ENCODE assay signal across 13 cellular contexts in the genomic region with DNA sequence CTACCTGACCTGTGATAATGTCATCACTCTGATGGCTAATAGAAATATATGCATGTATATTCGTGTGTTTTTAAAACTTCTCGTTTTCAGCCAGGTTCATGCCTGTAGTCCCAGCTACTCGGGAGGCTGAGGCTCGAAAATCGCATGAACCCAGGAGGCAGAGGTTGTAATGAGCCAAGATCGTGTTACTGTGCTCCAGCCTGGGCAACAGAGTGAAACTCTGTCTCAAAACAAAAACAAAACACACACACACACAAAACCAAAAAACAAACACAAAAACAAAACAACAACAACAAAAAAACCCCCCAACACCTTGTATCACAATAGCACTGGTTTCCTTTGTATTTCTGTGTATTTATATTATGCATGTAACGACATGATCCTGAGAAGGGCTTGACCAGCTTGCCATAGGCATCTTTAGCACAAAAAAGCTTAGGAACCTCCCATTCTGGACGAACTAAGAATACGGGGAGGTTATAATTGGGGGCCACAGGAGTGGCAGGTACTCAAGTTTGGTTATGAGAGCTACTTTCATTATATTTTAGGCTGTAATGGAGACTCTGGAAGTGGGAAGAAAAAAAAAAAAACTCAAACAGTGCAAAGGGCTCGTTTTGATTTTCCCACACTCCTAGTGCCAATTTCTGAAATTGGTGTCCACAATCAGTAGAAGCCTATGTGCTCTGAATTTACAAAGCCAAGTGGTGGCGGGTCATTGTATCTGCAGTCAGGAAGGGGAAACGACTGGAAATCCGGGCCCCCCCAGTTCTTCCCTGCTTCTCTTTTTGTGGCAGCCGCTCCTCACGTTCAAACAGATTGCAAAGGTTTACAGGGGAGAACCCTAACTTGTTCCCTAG. TPM values are rescaled to one million over a fixed set of nuclear protein-coding genes. Genes with fewer than 3 reads are reported as not detected.
DNase-seq lines count a peak whose midpoint lies in the region; ATAC-seq lines count a peak whose summit lies in the region.
"Had no signal": no experiment of that assay in that cellular context is flagged by ENCODE, and none has a peak within 500 bp of the region (broad histone marks: within the 10 kb centered on the region; RNA-seq: fewer than 3 reads in every experiment).

No MANE protein-coding gene starts in this region.

- peak overlapping the region in 1 of 3 donors; percentile 82 for H3K27ac Mint-ChIP-seq in CD4-positive, CD25-positive, alpha-beta regulatory T cell
- H3K27ac Mint-ChIP-seq: CD14-positive monocyte had no signal

- no peak overlapping the region for H3K4me3 ChIP-seq in CD4-positive, CD25-positive, alpha-beta regulatory T cell (ENCODE audit: low read depth, low read length)

- H3K4me1 Mint-ChIP-seq in CD4-positive, CD25-positive, alpha-beta regulatory T cell = peaks cover 0 to 29% (median 5%) of the 10 kb centered on the region in 4 donors

- H3K36me3 ChIP-seq in CD4-positive, CD25-positive, alpha-beta regulatory T cell (ENCODE audit: control insufficient read depth, insufficient read depth, low read length) = no peaks in the 10 kb centered on the region

- H3K27ac ChIP-seq in CD4-positive, CD25-positive, alpha-beta regulatory T cell (ENCODE audit: insufficient read depth, low read length, poor library complexity, severe bottlenecking) = no peak overlapping the region
- H3K27ac ChIP-seq in cingulate gyrus (ENCODE audit: low read depth, low read length) = peak overlapping the region; percentile 82

- H3K27me3 ChIP-seq in CD4-positive, CD25-positive, alpha-beta regulatory T cell (ENCODE audit: control insufficient read depth, insufficient read depth, low read length) = peaks cover 27% of the 10 kb centered on the region

- peaks cover 79% of the 10 kb centered on the region for H3K27me3 Mint-ChIP-seq in CD4-positive, CD25-positive, alpha-beta regulatory T cell

- H3K4me1 ChIP-seq in CD4-positive, CD25-positive, alpha-beta regulatory T cell (ENCODE audit: control insufficient read depth, insufficient read depth, low read length, poor library complexity, severe bottlenecking) = peaks cover 14% of the 10 kb centered on the region

- H3K4me3 Mint-ChIP-seq in CD4-positive, CD25-positive, alpha-beta regulatory T cell = peak overlapping the region in 3 of 4 donors; percentile 68 to 74 (median 71)

- no peaks in the 10 kb centered on the region for H3K36me3 Mint-ChIP-seq in CD4-positive, CD25-positive, alpha-beta regulatory T cell
- H3K36me3 Mint-ChIP-seq: CD14-positive monocyte had no signal

- ATAC-seq in CD4-positive, CD25-positive, alpha-beta regulatory T cell (ENCODE audit: low read depth in 2 of 2) = no peak
- ATAC-seq in HG03432 (IDR thresholded peaks at IDR 0.05; ENCODE audit: unreplicated experiment) (no peak), GM18502 (IDR thresholded peaks at IDR 0.05; ENCODE audit: poor library complexity, unreplicated experiment) (no peak)

- no peaks in the 10 kb centered on the region for H3K9me3 Mint-ChIP-seq in CD4-positive, CD25-positive, alpha-beta regulatory T cell

- no peak for DNase-seq in CD4-positive, CD25-positive, alpha-beta regulatory T cell
- DNase-seq in OCI-M1 (lab: John Stamatoyannopoulos, UW) = peak; percentile 10
- DNase-seq in midbrain (lab: John Stamatoyannopoulos, UW) = peak; percentile 17
- no peak for DNase-seq in NCI-H2107 treated with DMSO at 0.1 percent for 48 hours (lab: John Stamatoyannopoulos, UW; ENCODE audit: unreplicated experiment)
- no peak for DNase-seq in stimulated activated CD4-positive, alpha-beta T cell treated with anti-CD3 and anti-CD28 coated beads, Interleukin-4, amount 100 ng/mL, for 4 hours
- DNase-seq: activated naive CD4-positive, alpha-beta T cell treated with Interleukin-2 at 50 U/mL for 16 hours; islet precursor cell; NCI-H187 had no signal

- H3K9me3 ChIP-seq in CD4-positive, CD25-positive, alpha-beta regulatory T cell (ENCODE audit: control insufficient read depth in 2 of 2, low read length in 2 of 2) = no peaks in the 10 kb centered on the region

RNA-seq across cellular contexts. Expression of gene ACP7, which starts 1.2 kb away (rescaled TPM):
- total RNA-seq in CD4-positive, CD25-positive, alpha-beta regulatory T cell = not detected
- polyA plus RNA-seq in CD4-positive, CD25-positive, alpha-beta regulatory T cell = not detected
- total RNA-seq: OCI-LY7 had no signal
- polyA plus RNA-seq: CD14-positive monocyte had no signal

RNA-seq across cellular contexts. Expression of gene PAK4, which starts 42.6 kb away (rescaled TPM):
- total RNA-seq in CD4-positive, CD25-positive, alpha-beta regulatory T cell = 10.9 TPM
- polyA plus RNA-seq in CD4-positive, CD25-positive, alpha-beta regulatory T cell = 1 to 10 TPM in 3 of 4 donors, under 1 TPM in 1; 0.87 to 2.0 (median 1.5) TPM

RNA-seq across cellular contexts. Expression of gene FBXO27, which starts 50.6 kb away (rescaled TPM):
- 0.35 TPM for total RNA-seq in CD4-positive, CD25-positive, alpha-beta regulatory T cell
- polyA plus RNA-seq in CD4-positive, CD25-positive, alpha-beta regulatory T cell = under 1 TPM in 3 of 4 donors, not detected in 1; 0.16 to 0.34 (median 0.22) TPM
- polyA plus RNA-seq: CD14-positive monocyte had no signal

Comparison
In these comparisons a context has a peak if more than half of its experiments do, and no peak if none do; other contexts are left out.
1. DNase-seq: peak in OCI-M1 (single experiment) and midbrain (single experiment); none in CD4-positive, CD25-positive, alpha-beta regulatory T cell (0 of 3), NCI-H2107 treated with DMSO at 0.1 percent for 48 hours (single experiment) and stimulated activated CD4-positive, alpha-beta T cell treated with anti-CD3 and anti-CD28 coated beads, Interleukin-4, amount 100 ng/mL, for 4 hours (0 of 2).